ENCODE assay signal across 10 cellular contexts in the genomic region with DNA sequence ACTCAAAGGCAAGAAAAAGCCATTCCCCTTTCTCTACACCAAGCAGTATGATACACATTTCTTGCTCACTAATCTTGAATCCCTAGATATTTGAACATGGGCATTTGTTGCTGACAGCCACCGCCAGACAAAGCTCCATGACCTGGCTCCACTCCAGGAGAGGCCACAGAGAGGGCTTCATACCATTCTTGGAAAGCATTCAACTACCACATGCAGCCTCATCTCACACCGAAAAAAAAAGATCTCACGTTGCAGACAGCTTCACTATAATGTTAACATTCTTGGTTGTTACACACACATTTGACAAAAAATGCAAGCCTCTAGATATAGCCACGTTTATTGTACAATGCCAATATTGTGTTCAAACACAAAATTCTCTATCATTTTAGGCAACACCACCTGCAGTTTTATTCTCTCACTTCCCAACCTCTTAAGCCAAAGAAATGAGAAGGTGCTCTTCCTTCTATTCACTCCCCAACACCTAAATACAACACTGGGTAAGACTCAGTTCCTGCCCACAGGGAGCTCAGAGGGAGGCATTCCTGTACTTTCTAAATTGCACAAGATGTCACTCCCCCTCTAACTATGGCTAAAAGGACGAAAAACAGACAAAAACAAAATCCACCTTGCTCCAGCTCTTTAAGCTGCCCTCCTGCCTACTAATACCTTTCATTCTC.
A peak's percentile ranks its signal among the peaks of the same experiment; 100 is the strongest.
DNase-seq lines count a peak whose midpoint lies in the region; ATAC-seq and TF ChIP-seq lines count a peak whose summit lies in the region.
"Had no signal": no experiment of that assay in that cellular context is flagged by ENCODE, and none has a peak within 500 bp of the region (broad histone marks: within the 10 kb centered on the region; RNA-seq: fewer than 3 reads in every experiment).

No MANE protein-coding gene starts in this region.

- H3K4me3 Mint-ChIP-seq in stimulated activated memory B cell treated with anti-CD40 and anti-IgM and Interleukin-4, amounts not matched to agents 10 μg/mL and 1 μg/mL and 100 μg/mL, for 72 hours: no peak overlapping the region

- H3K9me2 ChIP-seq in HCT116 (ENCODE audit: insufficient read depth): no peaks in the 10 kb centered on the region

- TF ChIP-seq CTCF in HCT116 (IDR thresholded peaks at IDR 0.05 in 2 of 3, conservative IDR thresholded peaks at IDR 0.05 in 1 of 3; ENCODE audit: borderline replicate concordance in 1 of 3, insufficient read depth in 1 of 3, low read depth in 2 of 3, low read length in 2 of 3) (no peak), parathyroid adenoma (IDR thresholded peaks at IDR 0.05) (no peak), omental fat pad (IDR thresholded peaks at IDR 0.05) (no peak)

- H3K4me1 ChIP-seq in HCT116 (ENCODE audit: control insufficient read depth in 1 of 2, insufficient read depth in 2 of 2, low read length in 2 of 2) (peaks cover 8 to 31% of the 10 kb centered on the region in 2 experiments; a peak in 3 of 4 replicates), parathyroid adenoma (peaks cover 92% of the 10 kb centered on the region)

- H3K79me2 ChIP-seq in HCT116 (ENCODE audit: insufficient read depth, low read length) (no peaks in the 10 kb centered on the region), parathyroid adenoma (peaks cover 92% of the 10 kb centered on the region)

- H3K36me3 ChIP-seq in HCT116 (ENCODE audit: control insufficient read depth in 1 of 2, insufficient read depth in 2 of 2, low read length in 2 of 2): no peaks in the 10 kb centered on the region
- H3K36me3 ChIP-seq in parathyroid adenoma (ENCODE audit: control insufficient read depth, insufficient read depth, low read length): no peaks in the 10 kb centered on the region

- no peaks in the 10 kb centered on the region for H3K27me3 ChIP-seq in HCT116 (ENCODE audit: insufficient read depth, low read length)
- H3K27me3 ChIP-seq in parathyroid adenoma (ENCODE audit: control insufficient read depth, insufficient read depth, low read length): no peaks in the 10 kb centered on the region

- peak; percentile 31; the same call in 1 of the 2 replicates for ATAC-seq in HCT116
- ATAC-seq in GM21825 (IDR thresholded peaks at IDR 0.05; ENCODE audit: unreplicated experiment): no peak
- ATAC-seq in stimulated activated memory B cell treated with anti-CD40 and anti-IgM and Interleukin-4, amounts not matched to agents 10 μg/mL and 1 μg/mL and 100 μg/mL, for 72 hours: no peak
- ATAC-seq in omental fat pad (ENCODE audit: low FRiP score): no peak

- H3K27ac ChIP-seq in HCT116 (ENCODE audit: low read depth, low read length): no peak overlapping the region
- peak overlapping the region; percentile 68 for H3K27ac ChIP-seq in parathyroid adenoma
- H3K27ac ChIP-seq: VCaP had no signal

- CTCF ChIA-PET in HCT116 (lab: Charles Lee): no interaction called here

- H4K20me1 ChIP-seq in HCT116 (ENCODE audit: insufficient read depth): no peaks in the 10 kb centered on the region

- intact Hi-C loops in HCT116 (cut with micrococcal nuclease): no loop called here

- BruUV-seq in HCT116 (replicated peaks; lab: Mats Ljungman, UMichigan): no TSS peak

- no peaks in the 10 kb centered on the region for H3K9me3 Mint-ChIP-seq in stimulated activated memory B cell treated with anti-CD40 and anti-IgM and Interleukin-4, amounts not matched to agents 10 μg/mL and 1 μg/mL and 100 μg/mL, for 72 hours

- H2AFZ ChIP-seq in HCT116 (ENCODE audit: low read depth, low read length, poor library complexity, severe bottlenecking) (no peak overlapping the region), parathyroid adenoma (no peak overlapping the region)

- no peak for DNase-seq in HCT116 (ENCODE audit: low read depth, low spot score)
- peak; percentile 86 for DNase-seq in RPMI7951 (ENCODE audit: low read depth)
- DNase-seq in fibroblast of gingiva (ENCODE audit: low read depth): peak; percentile 47
- DNase-seq in omental fat pad (ENCODE audit: low spot score): no peak
- no peak for DNase-seq in NK-92 (lab: John Stamatoyannopoulos, UW; ENCODE audit: unreplicated experiment)
- DNase-seq: occipital lobe had no signal

- H3K9me3 ChIP-seq in HCT116 (ENCODE audit: control insufficient read depth in 1 of 2, insufficient read depth in 1 of 2, low read depth in 1 of 2, low read length in 2 of 2) (no peaks in the 10 kb centered on the region), parathyroid adenoma (ENCODE audit: control insufficient read depth, low read length) (no peaks in the 10 kb centered on the region)

- no peaks in the 10 kb centered on the region for H3K4me1 Mint-ChIP-seq in stimulated activated memory B cell treated with anti-CD40 and anti-IgM and Interleukin-4, amounts not matched to agents 10 μg/mL and 1 μg/mL and 100 μg/mL, for 72 hours

- H3K27me3 Mint-ChIP-seq in stimulated activated memory B cell treated with anti-CD40 and anti-IgM and Interleukin-4, amounts not matched to agents 10 μg/mL and 1 μg/mL and 100 μg/mL, for 72 hours: peaks cover 10% of the 10 kb centered on the region

- H3K9ac ChIP-seq in HCT116 (ENCODE audit: low read length) (no peak overlapping the region), parathyroid adenoma (no peak overlapping the region)

- RAD21 ChIA-PET in HCT116 (lab: Charles Lee; ENCODE audit: low non-redundant PET in 1 of 2, low total read pairs in 2 of 2, uncharacterized antibody in 2 of 2, unreplicated experiment in 2 of 2): no interaction called here

- TF ChIP-seq RAD21 in HCT116 (IDR thresholded peaks at IDR 0.05; ENCODE audit: low read depth): no peak

- no peak for TF ChIP-seq POLR2A in HCT116 (IDR thresholded peaks at IDR 0.05; ENCODE audit: borderline replicate concordance, extremely low read depth, insufficient read depth, insufficient read length)

- no peak overlapping the region for H3K27ac Mint-ChIP-seq in stimulated activated memory B cell treated with anti-CD40 and anti-IgM and Interleukin-4, amounts not matched to agents 10 μg/mL and 1 μg/mL and 100 μg/mL, for 72 hours

- POLR2A ChIA-PET in HCT116 (lab: Charles Lee): no interaction called here

- H3K4me3 ChIP-seq in HCT116 (replicated peaks in 1 of 2; ENCODE audit: low read depth in 1 of 2, low read length in 2 of 2): no peak overlapping the region
- no peak overlapping the region for H3K4me3 ChIP-seq in parathyroid adenoma (ENCODE audit: low read depth, low read length)

- H3K36me3 Mint-ChIP-seq in stimulated activated memory B cell treated with anti-CD40 and anti-IgM and Interleukin-4, amounts not matched to agents 10 μg/mL and 1 μg/mL and 100 μg/mL, for 72 hours: no peaks in the 10 kb centered on the region

- H3K4me2 ChIP-seq in HCT116 (ENCODE audit: low read length): peak overlapping the region; percentile 34
- peak overlapping the region; percentile 22 for H3K4me2 ChIP-seq in parathyroid adenoma (ENCODE audit: low read length)

TF ChIP-seq in HCT116, 20 proteins besides CTCF, POLR2A, EP300 and RAD21:
- TF ChIP-seq, protein P1, sequence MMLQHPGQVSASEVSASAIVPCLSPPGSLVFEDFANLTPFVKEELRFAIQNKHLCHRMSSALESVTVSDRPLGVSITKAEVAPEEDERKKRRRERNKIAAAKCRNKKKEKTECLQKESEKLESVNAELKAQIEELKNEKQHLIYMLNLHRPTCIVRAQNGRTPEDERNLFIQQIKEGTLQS (IDR thresholded peaks at IDR 0.05): no peak
- no peak for TF ChIP-seq POLR2AphosphoS5 (IDR thresholded peaks at IDR 0.05; ENCODE audit: low read depth, low read length)
- no peak for TF ChIP-seq FOSL1 (IDR thresholded peaks at IDR 0.05; ENCODE audit: low read depth)
- TF ChIP-seq, protein P2, sequence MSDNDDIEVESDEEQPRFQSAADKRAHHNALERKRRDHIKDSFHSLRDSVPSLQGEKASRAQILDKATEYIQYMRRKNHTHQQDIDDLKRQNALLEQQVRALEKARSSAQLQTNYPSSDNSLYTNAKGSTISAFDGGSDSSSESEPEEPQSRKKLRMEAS (IDR thresholded peaks at IDR 0.05): no peak
- no peak for TF ChIP-seq ZNF274 (IDR thresholded peaks at IDR 0.05; ENCODE audit: low read depth, low read length)
- TF ChIP-seq CEBPB (IDR thresholded peaks at IDR 0.05; ENCODE audit: low read depth): no peak
- TF ChIP-seq TCF7L2 (IDR thresholded peaks at IDR 0.05; ENCODE audit: borderline replicate concordance, extremely low read depth, insufficient read depth, insufficient read length): no peak
- TF ChIP-seq EZH2phosphoT487 (IDR thresholded peaks at IDR 0.05; ENCODE audit: borderline replicate concordance): no peak

Comparison
In these comparisons a context has a peak if more than half of its experiments do, and no peak if none do; other contexts are left out.
1. DNase-seq: peak in RPMI7951 (single experiment) and fibroblast of gingiva (single experiment); none in HCT116 (single experiment), omental fat pad (single experiment) and NK-92 (single experiment).